In the genomic region with DNA sequence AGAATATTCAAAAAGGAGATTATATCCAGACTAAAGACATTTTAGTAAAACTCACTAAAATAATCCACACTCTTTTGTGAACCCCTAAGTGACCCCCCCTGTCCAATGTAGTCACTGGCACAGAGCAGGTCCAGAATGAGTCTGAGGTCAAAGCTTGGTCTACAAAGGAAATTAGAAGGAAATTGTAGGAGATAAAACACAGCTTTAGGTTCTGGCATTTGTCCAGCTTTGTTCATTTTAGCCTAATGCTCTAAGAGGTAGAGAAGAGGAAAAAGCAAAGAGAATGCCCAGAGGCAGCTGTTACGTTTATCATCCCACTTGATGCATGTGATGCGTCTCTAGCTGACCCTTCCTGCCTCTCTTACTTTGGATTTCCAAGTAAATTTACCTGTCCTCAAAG, we compare ENCODE assay signal across 13 cellular contexts.
DNase-seq lines count a peak whose midpoint lies in the region; ATAC-seq and TF ChIP-seq lines count a peak whose summit lies in the region.
"Had no signal": no experiment of that assay in that cellular context is flagged by ENCODE, and none has a peak within 500 bp of the region (broad histone marks: within the 10 kb centered on the region; RNA-seq: fewer than 3 reads in every experiment).

No MANE protein-coding gene starts in this region.

- DNase-seq in COLO668 (lab: John Stamatoyannopoulos, UW; ENCODE audit: unreplicated experiment) (peak; percentile 10), NCI-H1436 treated with DMSO at 0.1 percent for 48 hours (lab: John Stamatoyannopoulos, UW) (peak; percentile 19), HPDE6-E6E7 (ENCODE audit: extremely low spot score) (no peak)
- no peak for DNase-seq in naive thymus-derived CD8-positive, alpha-beta T cell
- DNase-seq in activated naive CD8-positive, alpha-beta T cell treated with anti-CD3 and anti-CD28 coated beads, Interleukin-2, amount 50 U/mL, for 24 hours = no peak
- DNase-seq: activated gamma-delta T cell, endodermal cell, pancreas had no signal

- POLR2A ChIA-PET in naive thymus-derived CD8-positive, alpha-beta T cell (lab: Charles Lee) = no interaction called here

- ATAC-seq in HG03565 (IDR thresholded peaks at IDR 0.05; ENCODE audit: unreplicated experiment) = no peak
- ATAC-seq in naive thymus-derived CD8-positive, alpha-beta T cell = no peak
- no peak for ATAC-seq in activated naive CD8-positive, alpha-beta T cell treated with anti-CD3 and anti-CD28 coated beads, Interleukin-2, amount 50 U/mL, for 24 hours
- ATAC-seq: activated CD4-positive, CD25-positive, alpha-beta regulatory T cell treated with anti-CD3 and anti-CD28 coated beads, Interleukin-2, amount 50 U/mL, for 24 hours had no signal

- no peak for TF ChIP-seq CTCF in VCaP (conservative IDR thresholded peaks at IDR 0.05)

- no peaks in the 10 kb centered on the region for H3K9me3 Mint-ChIP-seq in naive thymus-derived CD8-positive, alpha-beta T cell
- H3K9me3 Mint-ChIP-seq in activated naive CD8-positive, alpha-beta T cell treated with anti-CD3 and anti-CD28 coated beads, Interleukin-2, amount 50 U/mL, for 24 hours = no peaks in the 10 kb centered on the region
- H3K9me3 Mint-ChIP-seq: endodermal cell had no signal

- H3K27me3 Mint-ChIP-seq in naive thymus-derived CD8-positive, alpha-beta T cell = peaks cover 0 to 10% (median 0%) of the 10 kb centered on the region in 5 donors
- no peaks in the 10 kb centered on the region for H3K27me3 Mint-ChIP-seq in activated naive CD8-positive, alpha-beta T cell treated with anti-CD3 and anti-CD28 coated beads, Interleukin-2, amount 50 U/mL, for 24 hours
- H3K27me3 Mint-ChIP-seq: IgD-negative memory B cell had no signal

- no peaks in the 10 kb centered on the region for H3K9me3 ChIP-seq in mesodermal cell (ENCODE audit: control insufficient read depth, low read length)
- H3K9me3 ChIP-seq: pancreas had no signal

- no peak overlapping the region for H3K27ac Mint-ChIP-seq in naive thymus-derived CD8-positive, alpha-beta T cell
- no peak overlapping the region for H3K27ac Mint-ChIP-seq in activated naive CD8-positive, alpha-beta T cell treated with anti-CD3 and anti-CD28 coated beads, Interleukin-2, amount 50 U/mL, for 24 hours
- H3K27ac Mint-ChIP-seq: IgD-negative memory B cell had no signal

- H3K36me3 ChIP-seq in mesodermal cell (ENCODE audit: control insufficient read depth, insufficient read depth, low read length) = peaks cover 3% of the 10 kb centered on the region
- H3K36me3 ChIP-seq: pancreas had no signal

- H3K4me1 Mint-ChIP-seq in naive thymus-derived CD8-positive, alpha-beta T cell = peaks cover 0 to 2% (median 0%) of the 10 kb centered on the region in 4 donors
- no peaks in the 10 kb centered on the region for H3K4me1 Mint-ChIP-seq in activated naive CD8-positive, alpha-beta T cell treated with anti-CD3 and anti-CD28 coated beads, Interleukin-2, amount 50 U/mL, for 24 hours
- H3K4me1 Mint-ChIP-seq: IgD-negative memory B cell had no signal

- 87 to 100% methylated on average over 2 of the region's 2 CpGs for WGBS in mesodermal cell (ENCODE audit: insufficient coverage in 2 of 2), 2 experiments

- H3K4me3 Mint-ChIP-seq in naive thymus-derived CD8-positive, alpha-beta T cell = no peak overlapping the region
- no peak overlapping the region for H3K4me3 Mint-ChIP-seq in activated naive CD8-positive, alpha-beta T cell treated with anti-CD3 and anti-CD28 coated beads, Interleukin-2, amount 50 U/mL, for 24 hours
- H3K4me3 Mint-ChIP-seq: endodermal cell, IgD-negative memory B cell had no signal

- H3K27ac ChIP-seq in VCaP (peak overlapping the region; percentile 69), mesodermal cell (ENCODE audit: low read depth, low read length, severe bottlenecking) (peak overlapping the region; percentile 75)

- peaks cover 6% of the 10 kb centered on the region for H3K4me1 ChIP-seq in mesodermal cell (ENCODE audit: control insufficient read depth, insufficient read depth, low read length, poor library complexity, severe bottlenecking)

- no peaks in the 10 kb centered on the region for H3K36me3 Mint-ChIP-seq in naive thymus-derived CD8-positive, alpha-beta T cell
- H3K36me3 Mint-ChIP-seq in activated naive CD8-positive, alpha-beta T cell treated with anti-CD3 and anti-CD28 coated beads, Interleukin-2, amount 50 U/mL, for 24 hours (ENCODE audit: low read depth) = no peaks in the 10 kb centered on the region
- H3K36me3 Mint-ChIP-seq: IgD-negative memory B cell had no signal

- no peak overlapping the region for H3K4me3 ChIP-seq in mesodermal cell (ENCODE audit: extremely low read depth, insufficient read depth, low read length, poor library complexity, severe bottlenecking)
- H3K4me3 ChIP-seq: pancreas had no signal

Comparison
In these comparisons a context has a peak if more than half of its experiments do, and no peak if none do; other contexts are left out.
1. DNase-seq: peak in COLO668 (single experiment) and NCI-H1436 treated with DMSO at 0.1 percent for 48 hours (single experiment); none in HPDE6-E6E7 (single experiment), naive thymus-derived CD8-positive, alpha-beta T cell (0 of 10) and activated naive CD8-positive, alpha-beta T cell treated with anti-CD3 and anti-CD28 coated beads, Interleukin-2, amount 50 U/mL, for 24 hours (single experiment).